ENCODE assay signal across 8 cellular contexts in genomic region chr2:241636983-241637232, GRCh38. TPM values are rescaled to one million over a fixed set of nuclear protein-coding genes. Genes with fewer than 3 reads are reported as not detected.
A peak's percentile ranks its signal among the peaks of the same experiment; 100 is the strongest.
DNase-seq lines count a peak whose midpoint lies in the region; ATAC-seq, FAIRE-seq and TF ChIP-seq lines count a peak whose summit lies in the region.

Gene THAP4, minus strand, starts transcription at chr2:241637158. Its CDS starts 141 bp downstream, at chr2:241637017.

- H3K4me2 ChIP-seq in A549 = peak within 1 kb of the TSS; percentile 96

- H3K4me3 ChIP-seq in A549 (peak within 1 kb of the TSS; percentile 88), brain microvascular endothelial cell (ENCODE audit: low read depth, low read length) (peak within 1 kb of the TSS; percentile 91), kidney (ENCODE audit: low read length in 2 of 2) (peak within 1 kb of the TSS; percentile 78 to 89)

- in situ Hi-C loops in brain microvascular endothelial cell (cut with HindIII; ENCODE audit: low pct_ligation_motif_present, low sequenced_read_pairs) = no loop called here

- H3K4me1 ChIP-seq in A549 = peaks cover 21% of the 10 kb centered on the region
- H3K4me1 ChIP-seq in kidney (ENCODE audit: control insufficient read depth in 1 of 2, insufficient read depth in 1 of 2, low read depth in 1 of 2, low read length in 2 of 2) = peaks cover 5 to 17% of the 10 kb centered on the region in 2 donors

- peak within 1 kb of the TSS; percentile 91 to 97 for H3K9ac ChIP-seq in kidney (ENCODE audit: low read length in 2 of 2)

- WGBS in A549 (ENCODE audit: missing lambda C conversion rate) = 0% methylated on average over 4 of the region's 42 CpGs

- TF ChIP-seq EP300 in A549 (IDR thresholded peaks at IDR 0.05) = no peak

- no peak for TF ChIP-seq RAD21 in A549 (conservative IDR thresholded peaks at IDR 0.05 in 1 of 2, IDR thresholded peaks at IDR 0.05 in 1 of 2)

- ATAC-seq in A549 = peak in 1 of 2 experiments; percentile 81; a peak in 4 of 6 replicates
- ATAC-seq in GM18519 (IDR thresholded peaks at IDR 0.05; ENCODE audit: low FRiP score, unreplicated experiment) = peak; percentile 29
- peak; percentile 40 for ATAC-seq in HG02938 (IDR thresholded peaks at IDR 0.05; ENCODE audit: unreplicated experiment)

- H3K9me3 ChIP-seq in A549 = no peaks in the 10 kb centered on the region
- H3K9me3 ChIP-seq in kidney (ENCODE audit: control insufficient read depth in 1 of 2, low read length in 2 of 2) = peaks cover 0 to 7% of the 10 kb centered on the region in 2 donors

- CTCF ChIA-PET in A549 (lab: Yijun Ruan, JAX) = no interaction called here

- intact Hi-C loops in kidney (cut with DNase I) = no loop called here

- FAIRE-seq in A549 (lab: Jason Lieb, UNC) (no peak), kidney (lab: Jason Lieb, UNC) (no peak)

- no peak for DNase-seq in A549 (ENCODE audit: low read depth in 1 of 2, low spot score in 1 of 2)
- DNase-seq in RPMI7951 (ENCODE audit: low read depth) = peak; percentile 73
- DNase-seq in brain microvascular endothelial cell = no peak
- peak; percentile 92 for DNase-seq in kidney
- peak; percentile 61 to 71 for DNase-seq in stimulated activated CD4-positive, alpha-beta T cell treated with anti-CD3 and anti-CD28 coated beads, Interleukin-2, amount 100 ng/mL, for 24 hours
- no peak for DNase-seq in NCI-H524 (lab: John Stamatoyannopoulos, UW)

- H3K27ac ChIP-seq in A549 (peak within 1 kb of the TSS; percentile 96 to 100), brain microvascular endothelial cell (peak within 1 kb of the TSS; percentile 96), kidney (ENCODE audit: low read depth in 2 of 2, low read length in 2 of 2) (peak within 1 kb of the TSS; percentile 98 to 100)

- peaks cover 28% of the 10 kb centered on the region for H3K36me3 ChIP-seq in brain microvascular endothelial cell (replicated peaks)
- H3K36me3 ChIP-seq in kidney (ENCODE audit: control insufficient read depth in 1 of 2, insufficient read depth in 2 of 2, low read length in 2 of 2) = peaks cover 6 to 21% of the 10 kb centered on the region in 2 donors

- TF ChIP-seq POLR2A in A549 (IDR thresholded peaks at IDR 0.05; ENCODE audit: low read length) = peak; percentile 64

- no peaks in the 10 kb centered on the region for H3K27me3 ChIP-seq in brain microvascular endothelial cell (replicated peaks)

- POLR2A ChIA-PET in A549 (lab: Yijun Ruan, JAX) = interaction anchor here (1.0 kb wide), 1 partner anchor 78 kb away, joined by 3 read pairs; the partner anchor contains the start of gene BOK

- TF ChIP-seq CTCF in A549 (IDR thresholded peaks at IDR 0.05) (no peak), brain microvascular endothelial cell (IDR thresholded peaks at IDR 0.05; ENCODE audit: low read depth, low read length, missing control alignments) (no peak), kidney (IDR thresholded peaks at IDR 0.05; ENCODE audit: borderline replicate concordance, extremely low read depth, insufficient read depth) (no peak)

TF ChIP-seq in A549, 52 proteins besides CTCF, POLR2A, EP300 and RAD21:
- TF ChIP-seq HOXB13 (CRISPR knock-in tag; IDR thresholded peaks at IDR 0.05; ENCODE audit: low read depth) (no peak), HMGXB4 (CRISPR knock-in tag; IDR thresholded peaks at IDR 0.05; ENCODE audit: borderline replicate concordance) (no peak), HOXB5 (CRISPR knock-in tag; IDR thresholded peaks at IDR 0.05) (no peak), FOSL2 (IDR thresholded peaks at IDR 0.05) (no peak), FOSL2 (CRISPR knock-in tag; IDR thresholded peaks at IDR 0.05) (no peak), REST (IDR thresholded peaks at IDR 0.05) (no peak), EHMT2 (IDR thresholded peaks at IDR 0.05; ENCODE audit: low read depth) (no peak), FOSB (CRISPR knock-in tag; IDR thresholded peaks at IDR 0.05) (no peak), SMC3 (IDR thresholded peaks at IDR 0.05) (no peak), ZSCAN20 (CRISPR knock-in tag; IDR thresholded peaks at IDR 0.05) (no peak), NPAS2 (CRISPR knock-in tag; IDR thresholded peaks at IDR 0.05; ENCODE audit: borderline replicate concordance) (no peak), TP53 (CRISPR knock-in tag; IDR thresholded peaks at IDR 0.05) (no peak), BCL3 (IDR thresholded peaks at IDR 0.05) (no peak), CBX2 (IDR thresholded peaks at IDR 0.05; ENCODE audit: borderline replicate concordance, low read depth) (no peak), ZFP36 (IDR thresholded peaks at IDR 0.05; ENCODE audit: borderline replicate concordance, partially characterized antibody) (no peak), RARB (CRISPR knock-in tag; IDR thresholded peaks at IDR 0.05) (no peak), E2F6 (IDR thresholded peaks at IDR 0.05; ENCODE audit: borderline replicate concordance, low read depth) (no peak), HDAC2 (IDR thresholded peaks at IDR 0.05) (no peak), CHD4 (IDR thresholded peaks at IDR 0.05; ENCODE audit: borderline replicate concordance) (no peak), NFE2L2 (conservative IDR thresholded peaks at IDR 0.05; ENCODE audit: low read length) (no peak), KDM1A (IDR thresholded peaks at IDR 0.05; ENCODE audit: low read depth) (no peak)

RNA-seq across cellular contexts. Expression of gene THAP4, which starts in this region (rescaled TPM):
- polyA plus RNA-seq in A549 (2011; rRNA removed) (36.1 and 37.3 TPM in 2 replicates), A549 (2017; fragmentation: RNase III; extraction: RNeasy Plus Mini Kit Qiagen cat#74134 plus additional on column Dnase treatment) (51.0 to 56.7 TPM (median 53.2 TPM) in 3 replicates), kidney (ENCODE audit: insufficient read depth, low read depth, low replicate concordance) (184 TPM)
- polyA plus RNA-seq in A549 (2012; cell fraction: cytosol; rRNA removed) = 103 and 105 TPM in 2 replicates
- polyA plus RNA-seq in A549 (2012; cell fraction: nucleus; rRNA removed) = 58.3 and 68.4 TPM in 2 replicates
- 49.8 and 63.5 TPM in 2 replicates for polyA minus RNA-seq in A549 (2011; rRNA and poly(A)+ RNA removed)
- total RNA-seq in RPMI7951 (2014; rRNA removed; shearing (Covaris generic)) = 33.0 and 33.5 TPM in 2 replicates
- total RNA-seq in kidney = 68.0 TPM

Comparison
In these comparisons a context has a peak if more than half of its experiments do, and no peak if none do; other contexts are left out.
1. DNase-seq: peak in RPMI7951 (single experiment), kidney (single experiment) and stimulated activated CD4-positive, alpha-beta T cell treated with anti-CD3 and anti-CD28 coated beads, Interleukin-2, amount 100 ng/mL, for 24 hours (2 of 2); none in A549 (0 of 2), brain microvascular endothelial cell (single experiment) and NCI-H524 (0 of 2).
2. Peak in every context shown above with its lines, with median percentiles within 50 percentile points of each other: H3K27ac ChIP-seq and H3K4me3 ChIP-seq.